In genomic region chr20:18727032-18727508, GRCh38 we compare ENCODE assay signal across 17 cellular contexts.
DNase-seq lines count a peak whose midpoint lies in the region; ATAC-seq, FAIRE-seq and TF ChIP-seq lines count a peak whose summit lies in the region.
"Had no signal": no experiment of that assay in that cellular context is flagged by ENCODE, and none has a peak within 500 bp of the region (broad histone marks: within the 10 kb centered on the region; RNA-seq: fewer than 3 reads in every experiment).

No MANE protein-coding gene starts in this region.

- FAIRE-seq in HTR-8/SVneo (lab: Jason Lieb, UNC) = no peak
- FAIRE-seq: GM12891, GM19239, urothelium cell line had no signal

- no peak overlapping the region for H3K27ac ChIP-seq in mammary epithelial cell (ENCODE audit: insufficient read depth, low read depth, low read length)
- no peak overlapping the region for H3K27ac ChIP-seq in upper lobe of right lung
- no peak overlapping the region for H3K27ac ChIP-seq in breast epithelium
- H3K27ac ChIP-seq: coronary artery, SJSA1 had no signal

- BruUV-seq in mammary epithelial cell (replicated peaks; lab: Mats Ljungman, UMichigan) = no TSS peak
- BruUV-seq in MCF 10A (replicated peaks; lab: Mats Ljungman, UMichigan) = no TSS peak

- TF ChIP-seq CTCF in mammary epithelial cell (conservative IDR thresholded peaks at IDR 0.05 in 1 of 2, IDR thresholded peaks at IDR 0.05 in 1 of 2; ENCODE audit: extremely low read depth in 1 of 2, insufficient read depth in 1 of 2, low read depth in 1 of 2, low read length in 2 of 2) (no peak), MCF 10A (IDR thresholded peaks at IDR 0.05; ENCODE audit: unreplicated experiment) (no peak), epithelial cell of esophagus (IDR thresholded peaks at IDR 0.05; ENCODE audit: insufficient read depth, low read depth, low read length, missing control alignments) (no peak), upper lobe of right lung (IDR thresholded peaks at IDR 0.05) (no peak), breast epithelium (IDR thresholded peaks at IDR 0.05) (no peak)

- no peaks in the 10 kb centered on the region for H3K9me3 Mint-ChIP-seq in MCF 10A (ENCODE audit: unreplicated experiment)

- H3K36me3 ChIP-seq in mammary epithelial cell (ENCODE audit: insufficient read depth, low read length) = no peaks in the 10 kb centered on the region
- no peaks in the 10 kb centered on the region for H3K36me3 ChIP-seq in upper lobe of right lung
- H3K36me3 ChIP-seq in breast epithelium = no peaks in the 10 kb centered on the region
- H3K36me3 ChIP-seq: SJSA1 had no signal

- no peak for TF ChIP-seq POLR2A in breast epithelium (IDR thresholded peaks at IDR 0.05)

- H2AFZ ChIP-seq in mammary epithelial cell (ENCODE audit: low read depth, low read length) = no peak overlapping the region

- no peaks in the 10 kb centered on the region for H3K27me3 ChIP-seq in mammary epithelial cell (ENCODE audit: insufficient read depth, low read length)
- no peaks in the 10 kb centered on the region for H3K27me3 ChIP-seq in upper lobe of right lung
- H3K27me3 ChIP-seq in breast epithelium = no peaks in the 10 kb centered on the region
- H3K27me3 ChIP-seq: SJSA1 had no signal

- H3K4me1 ChIP-seq in mammary epithelial cell (ENCODE audit: insufficient read depth, low read length) (peaks cover 26% of the 10 kb centered on the region), upper lobe of right lung (no peaks in the 10 kb centered on the region), breast epithelium (no peaks in the 10 kb centered on the region)
- H3K4me1 ChIP-seq: SJSA1 had no signal

- WGBS in mammary epithelial cell (ENCODE audit: low coverage, missing lambda C conversion rate) = 51% methylated on average over 7 of the region's 9 CpGs

- no peak overlapping the region for H3K4me3 Mint-ChIP-seq in MCF 10A (ENCODE audit: unreplicated experiment)

- H3K27me3 Mint-ChIP-seq in MCF 10A (ENCODE audit: insufficient read depth, unreplicated experiment) = no peaks in the 10 kb centered on the region

- DNase-seq in mammary epithelial cell (peak; percentile 46), MCF 10A (ENCODE audit: unreplicated experiment) (no peak), NCI-H226 (peak; percentile 48), epithelial cell of esophagus (ENCODE audit: low read depth) (peak; percentile 19), upper lobe of right lung (no peak), AML-193 (lab: John Stamatoyannopoulos, UW) (no peak), HTR-8/SVneo (ENCODE audit: insufficient read length, low spot score) (no peak), breast epithelium (ENCODE audit: low spot score in 2 of 2) (no peak)
- DNase-seq: DND-41; midbrain; MM.1S; stimulated activated CD4-positive, alpha-beta T cell treated with anti-CD3 and anti-CD28 coated beads, Interleukin-2, amount 100 ng/mL, for 24 hours had no signal

- intact Hi-C loops in mammary epithelial cell (cut with micrococcal nuclease) (no loop called here), MCF 10A (cut with micrococcal nuclease) (no loop called here), upper lobe of right lung (cut with DNase I) (no loop called here), breast epithelium (cut with DNase I; ENCODE audit: low total_unique reads) (no loop called here)

- no peak overlapping the region for H3K27ac Mint-ChIP-seq in MCF 10A (ENCODE audit: low read depth, unreplicated experiment)

- CTCF ChIA-PET in mammary epithelial cell (lab: Charles Lee; ENCODE audit: low non-redundant PET) = no interaction called here
- CTCF ChIA-PET in MCF 10A (lab: Yijun Ruan, JAX) = interaction anchor here (0.6 to 1.6 kb wide), 4 partner anchors 9 to 95 kb away, joined by 3 to 4 read pairs (median 3); no protein-coding TSS in a partner anchor

- H3K4me3 ChIP-seq in mammary epithelial cell (replicated peaks in 1 of 3; ENCODE audit: insufficient read depth in 1 of 3, low read depth in 2 of 3, low read length in 3 of 3) (no peak overlapping the region), epithelial cell of esophagus (ENCODE audit: low read length) (no peak overlapping the region), upper lobe of right lung (no peak overlapping the region), breast epithelium (no peak overlapping the region)
- H3K4me3 ChIP-seq: coronary artery, SJSA1 had no signal

- H3K9me3 ChIP-seq in mammary epithelial cell (replicated peaks; ENCODE audit: insufficient read depth, low read length) (no peaks in the 10 kb centered on the region), upper lobe of right lung (no peaks in the 10 kb centered on the region), breast epithelium (no peaks in the 10 kb centered on the region)
- H3K9me3 ChIP-seq: SJSA1 had no signal

- POLR2A ChIA-PET in MCF 10A (lab: Yijun Ruan, JAX) = no interaction called here

- dilution Hi-C loops in mammary epithelial cell (cut with HindIII; ENCODE audit: low sequenced_read_pairs) = no loop called here

- peak; percentile 25 for ATAC-seq in upper lobe of right lung

- peaks cover 3% of the 10 kb centered on the region for H3K4me1 Mint-ChIP-seq in MCF 10A (ENCODE audit: insufficient read depth, unreplicated experiment)

- H3K79me2 ChIP-seq in mammary epithelial cell (ENCODE audit: insufficient read depth, low read length) = peaks cover 4% of the 10 kb centered on the region

- H3K36me3 Mint-ChIP-seq in MCF 10A (ENCODE audit: insufficient read depth, unreplicated experiment) = peaks cover 8% of the 10 kb centered on the region

- peak overlapping the region; percentile 23 for H3K4me2 ChIP-seq in mammary epithelial cell (ENCODE audit: insufficient read depth, low read depth, low read length)

- in situ Hi-C loops in mammary epithelial cell (cut with MboI; ENCODE audit: low sequenced_read_pairs in 2 of 2) = no loop called here

- no peak overlapping the region for H3K9ac ChIP-seq in mammary epithelial cell (ENCODE audit: insufficient read depth, low read length)

- H4K20me1 ChIP-seq in mammary epithelial cell (ENCODE audit: insufficient read depth, low read length) = no peaks in the 10 kb centered on the region

Comparison
In these comparisons a context has a peak if more than half of its experiments do, and no peak if none do; other contexts are left out.
1. DNase-seq: peak in mammary epithelial cell (single experiment), NCI-H226 (single experiment) and epithelial cell of esophagus (single experiment); none in MCF 10A (single experiment), upper lobe of right lung (single experiment), AML-193 (0 of 2), HTR-8/SVneo (single experiment) and breast epithelium (0 of 2).